26 cellular contexts compared by ENCODE assay signal in the genomic region with DNA sequence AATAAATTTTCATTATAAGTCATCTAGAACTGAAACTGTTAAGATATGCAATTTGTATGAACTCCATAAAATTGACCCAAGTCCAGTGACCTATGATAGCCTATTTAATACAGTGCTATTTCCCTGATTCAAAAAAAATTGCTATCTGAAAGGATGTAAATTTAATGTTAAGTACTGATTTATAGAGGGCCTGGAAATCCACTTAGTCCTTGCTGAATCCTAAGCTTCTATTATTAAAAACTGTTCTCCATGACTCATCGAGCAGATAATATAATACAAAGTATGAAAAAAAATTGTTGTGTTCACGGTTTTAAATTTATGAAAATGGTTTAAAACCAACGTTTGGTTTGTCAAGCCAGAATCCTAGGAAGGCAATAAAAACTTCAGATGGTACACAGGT.
"Had no signal": no experiment of that assay in that cellular context is flagged by ENCODE, and none has a peak within 500 bp of the region (broad histone marks: within the 10 kb centered on the region; RNA-seq: fewer than 3 reads in every experiment).

No MANE protein-coding gene starts in this region.

- H3K27me3 ChIP-seq: stomach, suprapubic skin, testis, thyroid gland, tibial artery, tibial nerve, transverse colon, upper lobe of left lung, upper lobe of right lung, uterus, vagina had no signal

- ATAC-seq: stimulated activated effector memory CD8-positive, alpha-beta T cell treated with anti-CD3 and anti-CD28 coated beads, Interleukin-12 subunit alpha, Interleukin-12 subunit beta, amount 100 ng/mL, for 72 hours; stimulated activated memory B cell treated with anti-CD40 and anti-IgM and Interleukin-4, amounts not matched to agents 10 μg/mL and 1 μg/mL and 100 μg/mL, for 72 hours; stimulated activated naive B cell treated with anti-CD40 and anti-IgM and Interleukin-4, amounts not matched to agents 10 μg/mL and 1 μg/mL and 100 μg/mL, for 72 hours; stimulated activated naive CD8-positive, alpha-beta T cell treated with anti-CD3 and anti-CD28 coated beads, Interleukin-15, amount 100 ng/mL, for 72 hours; stimulated activated naive CD8-positive, alpha-beta T cell treated with anti-CD3 and anti-CD28 coated beads, Interleukin-15, Interleukin-2, amounts not matched to agents 100 U/mL and 50 U/mL, for 24 hours; upper lobe of right lung had no signal

- DNase-seq: stimulated activated CD4-positive, alpha-beta T cell treated with anti-CD3 and anti-CD28 coated beads, Interleukin-2, amount 100 ng/mL, for 48 hours; stimulated activated CD4-positive, alpha-beta T cell treated with anti-CD3 and anti-CD28 coated beads, Interleukin-4, amount 100 ng/mL, for 1 hour; stimulated activated CD4-positive, alpha-beta T cell treated with anti-CD3 and anti-CD28 coated beads, Interleukin-4, amount 100 ng/mL, for 24 hours; stimulated activated CD4-positive, alpha-beta T cell treated with anti-CD3 and anti-CD28 coated beads, Interleukin-4, amount 100 ng/mL, for 4 hours; stimulated activated CD8-positive, alpha-beta memory T cell treated with anti-CD3 and anti-CD28 coated beads, Interleukin-4, amount 100 ng/mL, for 48 hours; stimulated activated naive B cell treated with anti-CD40 and anti-IgM and Interleukin-4, amounts not matched to agents 10 μg/mL and 1 μg/mL and 100 μg/mL, for 72 hours; stimulated activated naive CD4-positive, alpha-beta T cell; stimulated activated naive CD4-positive, alpha-beta T cell treated with Interleukin-2 at 50 U/mL for 16 hours; stimulated activated naive CD8-positive, alpha-beta T cell treated with anti-CD3 and anti-CD28 coated beads, Interleukin-15, amount 100 ng/mL, for 72 hours; stimulated activated naive CD8-positive, alpha-beta T cell treated with anti-CD3 and anti-CD28 coated beads, Interleukin-15, Interleukin-2, amounts not matched to agents 100 U/mL and 50 U/mL, for 24 hours; stomach; substantia nigra; testis; thyroid gland; tibial artery; transverse colon; trophoblast cell; upper lobe of left lung; upper lobe of right lung; uterus had no signal

- H3K36me3 ChIP-seq: stomach, suprapubic skin, thoracic aorta, thyroid gland, tibial artery, tibial nerve, transverse colon, upper lobe of left lung, upper lobe of right lung, uterus, vagina had no signal

- H3K4me3 ChIP-seq: stomach, suprapubic skin, testis, thoracic aorta, thyroid gland, tibial artery, tibial nerve, transverse colon, upper lobe of left lung, upper lobe of right lung, uterus, vagina had no signal

- H3K9me3 ChIP-seq: stomach, suprapubic skin, testis, thoracic aorta, thyroid gland, tibial artery, tibial nerve, transverse colon, upper lobe of left lung, uterus, vagina had no signal

- H3K27ac ChIP-seq: stomach, suprapubic skin, testis, thoracic aorta, thyroid gland, tibial artery, tibial nerve, transverse colon, upper lobe of left lung, upper lobe of right lung, uterus, vagina had no signal

- H3K4me1 ChIP-seq: stomach, suprapubic skin, testis, thyroid gland, tibial artery, tibial nerve, transverse colon, upper lobe of left lung, upper lobe of right lung, uterus, vagina had no signal
